8 cellular contexts compared by ENCODE assay signal in genomic region chr17:82098169-82098938, GRCh38. TPM values are rescaled to one million over a fixed set of nuclear protein-coding genes. Genes with fewer than 3 reads are reported as not detected.
A peak's percentile ranks its signal among the peaks of the same experiment; 100 is the strongest.
DNase-seq lines count a peak whose midpoint lies in the region; ATAC-seq lines count a peak whose summit lies in the region.

FASN (minus strand) TSS chr17:82098236; CDS start chr17:82096445, 1,791 bp downstream.

- H3K4me1 ChIP-seq in mesendoderm (ENCODE audit: control insufficient read depth, low read depth, low read length), result peaks cover 6% of the 10 kb centered on the region

- H3K18ac ChIP-seq in mesendoderm (ENCODE audit: low read length), result peak within 1 kb of the TSS; percentile 94

- H2BK15ac ChIP-seq in mesendoderm (replicated peaks; ENCODE audit: low read depth), result no peak within 1 kb of the TSS

- H3K23ac ChIP-seq in mesendoderm (ENCODE audit: low read length), result peak within 1 kb of the TSS; percentile 66

- peak within 1 kb of the TSS; percentile 99 for H3K4ac ChIP-seq in mesendoderm (ENCODE audit: low read depth, low read length)

- H3K56ac ChIP-seq in mesendoderm (ENCODE audit: low read length), result peak within 1 kb of the TSS; percentile 96

- peaks cover 5% of the 10 kb centered on the region for H3K79me1 ChIP-seq in mesendoderm (ENCODE audit: low read length)

- peak within 1 kb of the TSS; percentile 60 for H3K4me3 ChIP-seq in mesendoderm (ENCODE audit: low read length)

- H3K27ac Mint-ChIP-seq in effector memory CD8-positive, alpha-beta T cell, result peak within 1 kb of the TSS; percentile 76 to 81

- peak within 1 kb of the TSS; percentile 97 for H2BK5ac ChIP-seq in mesendoderm (ENCODE audit: low read length)

- peak within 1 kb of the TSS; percentile 97 for H3K27ac ChIP-seq in mesendoderm (ENCODE audit: low read depth, low read length)

- no peaks in the 10 kb centered on the region for H3K27me3 Mint-ChIP-seq in effector memory CD8-positive, alpha-beta T cell

- H3K4me3 Mint-ChIP-seq in effector memory CD8-positive, alpha-beta T cell, result peak within 1 kb of the TSS; percentile 81 to 82

- H3K9ac ChIP-seq in mesendoderm (ENCODE audit: low read length), result peak within 1 kb of the TSS; percentile 92

- no peaks in the 10 kb centered on the region for H3K9me3 Mint-ChIP-seq in effector memory CD8-positive, alpha-beta T cell

- peak; percentile 47 for ATAC-seq in GM19468 (IDR thresholded peaks at IDR 0.05; ENCODE audit: extremely low read depth, unreplicated experiment)
- ATAC-seq in effector memory CD8-positive, alpha-beta T cell (replicated peaks), result peak; percentile 81

- peak within 1 kb of the TSS; percentile 91 for H4K8ac ChIP-seq in mesendoderm (ENCODE audit: low read depth, low read length)

- H3K4me1 Mint-ChIP-seq in effector memory CD8-positive, alpha-beta T cell (ENCODE audit: low read depth in 2 of 2), result peaks cover 0 to 11% of the 10 kb centered on the region in 2 donors

- peak within 1 kb of the TSS; percentile 95 for H3K4me2 ChIP-seq in mesendoderm (ENCODE audit: low read length)

- no peaks in the 10 kb centered on the region for H3K27me3 ChIP-seq in mesendoderm (ENCODE audit: insufficient read depth, low read length, poor library complexity)

- peaks cover 10% of the 10 kb centered on the region for H3K36me3 ChIP-seq in mesendoderm (ENCODE audit: control insufficient read depth, insufficient read depth, low read length)

- H2BK120ac ChIP-seq in mesendoderm (ENCODE audit: low read depth, low read length), result peak within 1 kb of the TSS; percentile 73

- peak within 1 kb of the TSS; percentile 99 for H2AK5ac ChIP-seq in mesendoderm (ENCODE audit: low read length)

- no CpG with 5 or more reads among the region's 124 CpGs for WGBS in mesendoderm (ENCODE audit: extremely low coverage, insufficient coverage, low lambda C conversion rate)

- H3K79me2 ChIP-seq in mesendoderm (ENCODE audit: control insufficient read depth, insufficient read depth, low read length), result peaks cover 48% of the 10 kb centered on the region

- peaks cover 26% of the 10 kb centered on the region for H3K36me3 Mint-ChIP-seq in effector memory CD8-positive, alpha-beta T cell (ENCODE audit: insufficient read depth)

- DNase-seq in COLO668 (lab: John Stamatoyannopoulos, UW; ENCODE audit: unreplicated experiment), result peak; percentile 97
- DNase-seq in HS-5 (ENCODE audit: low read depth), result peak; percentile 58
- peak; percentile 50 for DNase-seq in NK-92 (lab: John Stamatoyannopoulos, UW; ENCODE audit: unreplicated experiment)
- DNase-seq in activated CD8-positive, alpha-beta memory T cell treated with anti-CD3 and anti-CD28 coated beads for 24 hours, result peak; percentile 96
- peak; percentile 84 to 86 (median 85) for DNase-seq in effector memory CD8-positive, alpha-beta T cell
- peak; percentile 97 for DNase-seq in mesendoderm
- DNase-seq in stimulated activated CD8-positive, alpha-beta memory T cell treated with anti-CD3 and anti-CD28 coated beads, Interleukin-15, amount 100 ng/mL, for 1 hour (ENCODE audit: low read depth), result peak; percentile 75

- H4K5ac ChIP-seq in mesendoderm (ENCODE audit: low read length), result no peak within 1 kb of the TSS

RNA-seq across cellular contexts. Expression of gene FASN, which starts in this region (rescaled TPM):
- polyA plus RNA-seq in mesendoderm (2013, experiment 1 of 2), result 182 TPM
- 181 TPM for polyA plus RNA-seq in mesendoderm (2013, experiment 2 of 2)

Comparison
In these comparisons a context has a peak if more than half of its experiments do, and no peak if none do; other contexts are left out.
1. Peak in every context shown above with its lines: DNase-seq, ATAC-seq, H3K4me3 ChIP-seq and H3K27ac ChIP-seq.